In the genomic region with DNA sequence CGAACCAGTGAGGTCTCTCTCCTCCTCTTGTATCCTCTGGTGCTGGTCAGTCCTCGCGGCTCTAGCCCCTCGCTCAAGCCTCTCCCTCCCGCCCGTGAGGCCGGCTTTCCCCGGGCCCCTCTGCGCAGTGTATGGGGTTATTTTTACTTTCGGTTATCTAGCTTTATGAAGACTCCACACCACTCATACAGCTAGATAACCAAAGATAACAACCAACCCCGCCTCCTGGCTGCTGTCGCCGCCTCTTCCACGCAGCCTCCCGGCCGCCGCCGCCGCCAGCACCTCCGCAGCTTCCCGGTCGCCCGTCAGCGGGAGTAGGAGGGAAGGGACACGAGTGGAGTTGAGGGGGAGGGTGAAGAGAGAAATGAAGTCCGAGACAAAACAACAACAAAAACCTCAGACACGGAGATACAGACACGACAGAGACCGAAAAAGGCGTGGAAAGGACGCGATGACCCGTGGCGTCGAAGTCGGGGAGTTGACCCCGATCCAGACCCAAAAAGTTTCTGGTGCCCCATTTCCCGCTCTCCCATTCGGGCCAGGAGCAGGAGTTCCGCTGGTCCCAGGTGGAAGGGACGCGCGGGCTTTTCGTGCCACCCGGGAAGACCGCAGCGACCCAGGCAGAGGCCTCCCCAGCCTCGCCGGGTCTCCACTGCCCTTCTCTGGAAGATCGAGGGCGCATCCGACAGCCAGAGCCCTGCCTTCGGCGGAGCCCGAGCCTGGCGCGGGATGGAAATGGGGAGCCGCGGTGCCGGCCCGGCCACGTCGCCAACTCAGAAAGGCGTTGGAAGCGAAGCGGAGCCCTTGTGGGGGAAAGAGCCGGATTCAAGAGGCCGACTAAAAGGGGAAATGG, we compare ENCODE assay signal across 8 cellular contexts. TPM values are rescaled to one million over a fixed set of nuclear protein-coding genes. Genes with fewer than 3 reads are reported as not detected.
DNase-seq lines count a peak whose midpoint lies in the region; ATAC-seq and TF ChIP-seq lines count a peak whose summit lies in the region.

No MANE protein-coding gene starts in this region.

- peaks cover 86% of the 10 kb centered on the region for H3K27me3 Mint-ChIP-seq in activated CD4-positive, alpha-beta memory T cell treated with anti-CD3 and anti-CD28 coated beads, Interleukin-2, amount 10 ng/mL, durations not matched to agents 7 days and 5 days

- peaks cover 20% of the 10 kb centered on the region for H3K4me1 Mint-ChIP-seq in activated CD4-positive, alpha-beta memory T cell treated with anti-CD3 and anti-CD28 coated beads, Interleukin-2, amount 10 ng/mL, durations not matched to agents 7 days and 5 days

- intact Hi-C loops in heart right ventricle (cut with DNase I) (no loop called here), cardiac septum (cut with DNase I) (no loop called here), left ventricle myocardium inferior (cut with micrococcal nuclease) (no loop called here)

- WGBS in heart right ventricle, 2 donors, result 5 to 7% methylated on average over 68 of the region's 68 CpGs

- no peak overlapping the region for H3K27ac Mint-ChIP-seq in activated CD4-positive, alpha-beta memory T cell treated with anti-CD3 and anti-CD28 coated beads, Interleukin-2, amount 10 ng/mL, durations not matched to agents 7 days and 5 days

- no peak overlapping the region for H3K27ac ChIP-seq in heart right ventricle
- H3K27ac ChIP-seq in left ventricle myocardium inferior (replicated peaks), result no peak overlapping the region

- H3K9me3 ChIP-seq in heart right ventricle (no peaks in the 10 kb centered on the region), left ventricle myocardium inferior (replicated peaks) (no peaks in the 10 kb centered on the region)

- H3K9me3 Mint-ChIP-seq in activated CD4-positive, alpha-beta memory T cell treated with anti-CD3 and anti-CD28 coated beads, Interleukin-2, amount 10 ng/mL, durations not matched to agents 7 days and 5 days, result no peaks in the 10 kb centered on the region

- H3K27me3 ChIP-seq in heart right ventricle (peaks cover 26 to 100% (median 95%) of the 10 kb centered on the region in 7 donors), left ventricle myocardium inferior (ENCODE audit: low read depth) (peaks cover 100% of the 10 kb centered on the region)

- CTCF ChIA-PET in activated CD4-positive, alpha-beta memory T cell treated with anti-CD3 and anti-CD28 coated beads, Interleukin-2, amount 10 ng/mL, durations not matched to agents 7 days and 5 days (lab: Charles Lee), result interaction anchor here (0.7 to 2.3 kb wide), 4 partner anchors 25 to 227 kb away, joined by 3 to 36 read pairs (median 6); no protein-coding TSS in a partner anchor

- H3K4me1 ChIP-seq in heart right ventricle (peaks cover 9 to 29% (median 21%) of the 10 kb centered on the region in 9 donors), left ventricle myocardium inferior (peaks cover 30% of the 10 kb centered on the region)

- ATAC-seq in heart right ventricle (no peak), HG03439 (IDR thresholded peaks at IDR 0.05; ENCODE audit: unreplicated experiment) (no peak)

- peaks cover 2% of the 10 kb centered on the region for H3K36me3 Mint-ChIP-seq in activated CD4-positive, alpha-beta memory T cell treated with anti-CD3 and anti-CD28 coated beads, Interleukin-2, amount 10 ng/mL, durations not matched to agents 7 days and 5 days (ENCODE audit: low read depth)

- no peak for TF ChIP-seq CTCF in heart right ventricle (IDR thresholded peaks at IDR 0.05)
- no peak for TF ChIP-seq CTCF in left ventricle myocardium inferior (IDR thresholded peaks at IDR 0.05; ENCODE audit: borderline replicate concordance)

- POLR2A ChIA-PET in activated CD4-positive, alpha-beta memory T cell treated with anti-CD3 and anti-CD28 coated beads, Interleukin-2, amount 10 ng/mL, durations not matched to agents 7 days and 5 days (lab: Charles Lee), result interaction anchor here (0.8 to 1.7 kb wide), 6 partner anchors 9 to 138 kb away, joined by 3 to 7 read pairs (median 4); partner anchors contain the start of genes MEF2D and SMG5

- peak overlapping the region; percentile 81 for H3K4me3 Mint-ChIP-seq in activated CD4-positive, alpha-beta memory T cell treated with anti-CD3 and anti-CD28 coated beads, Interleukin-2, amount 10 ng/mL, durations not matched to agents 7 days and 5 days

- DNase-seq in heart right ventricle (no peak), cardiac septum (ENCODE audit: low spot score) (no peak), left ventricle myocardium inferior (no peak), AML-193 (lab: John Stamatoyannopoulos, UW) (no peak), iPS-NIHi7 (ENCODE audit: extremely low spot score) (no peak)
- DNase-seq in activated CD4-positive, alpha-beta memory T cell treated with anti-CD3 and anti-CD28 coated beads, Interleukin-2, amount 10 ng/mL, durations not matched to agents 7 days and 5 days, result peak; percentile 57
- DNase-seq in stimulated activated CD8-positive, alpha-beta memory T cell treated with anti-CD3 and anti-CD28 coated beads, Interleukin-15, amount 100 ng/mL, for 4 hours (ENCODE audit: low read depth in 2 of 2), result peak; percentile 9 to 20

- H3K4me3 ChIP-seq in heart right ventricle, result peak overlapping the region in 8 of 10 donors; percentile 38 to 54 (median 44)
- H3K4me3 ChIP-seq in left ventricle myocardium inferior, result peak overlapping the region; percentile 60

- H3K36me3 ChIP-seq in heart right ventricle (no peaks in the 10 kb centered on the region), left ventricle myocardium inferior (no peaks in the 10 kb centered on the region)

RNA-seq across cellular contexts. Expression of gene RHBG, which starts 51.4 kb away (rescaled TPM):
- total RNA-seq in heart right ventricle, result not detected
- polyA plus RNA-seq in heart right ventricle, result not detected
- total RNA-seq in cardiac septum, result not detected
- not detected for total RNA-seq in activated CD4-positive, alpha-beta memory T cell treated with anti-CD3 and anti-CD28 coated beads, Interleukin-2, amount 10 ng/mL, durations not matched to agents 7 days and 5 days
- total RNA-seq in left ventricle myocardium inferior, result not detected

Comparison
In these comparisons a context has a peak if more than half of its experiments do, and no peak if none do; other contexts are left out.
1. DNase-seq: peak in activated CD4-positive, alpha-beta memory T cell treated with anti-CD3 and anti-CD28 coated beads, Interleukin-2, amount 10 ng/mL, durations not matched to agents 7 days and 5 days (single experiment) and stimulated activated CD8-positive, alpha-beta memory T cell treated with anti-CD3 and anti-CD28 coated beads, Interleukin-15, amount 100 ng/mL, for 4 hours (2 of 2); none in heart right ventricle (0 of 2), cardiac septum (single experiment), left ventricle myocardium inferior (single experiment), AML-193 (0 of 2) and iPS-NIHi7 (single experiment).